Comparison of ENCODE assay signal across 11 cellular contexts in the genomic region with DNA sequence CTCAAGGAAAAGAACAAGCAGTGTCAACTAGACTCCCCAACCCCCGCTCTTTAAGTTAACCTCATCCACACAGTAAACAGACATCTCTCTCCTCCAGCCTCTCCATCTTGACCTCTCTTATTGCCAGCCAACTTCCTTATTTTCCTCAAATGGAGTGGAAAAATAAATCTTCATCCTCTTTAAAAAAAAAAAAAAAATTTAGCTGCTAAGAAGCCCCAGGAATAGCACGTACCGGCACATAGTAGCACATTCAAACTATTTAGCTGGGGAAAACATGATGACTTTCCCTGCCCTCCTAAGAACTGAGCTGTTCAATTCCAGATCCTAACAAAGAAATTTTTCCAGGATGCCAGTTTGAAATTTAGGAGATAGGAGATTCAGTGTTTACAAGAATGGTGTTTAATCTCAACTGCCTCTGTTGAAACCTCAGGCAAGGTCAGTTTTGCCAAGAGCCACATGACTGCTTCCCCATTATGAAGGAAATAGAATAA.
A peak's percentile ranks its signal among the peaks of the same experiment; 100 is the strongest.
DNase-seq lines count a peak whose midpoint lies in the region; ATAC-seq, FAIRE-seq and TF ChIP-seq lines count a peak whose summit lies in the region.
"Had no signal": no experiment of that assay in that cellular context is flagged by ENCODE, and none has a peak within 500 bp of the region (broad histone marks: within the 10 kb centered on the region; RNA-seq: fewer than 3 reads in every experiment).

No MANE protein-coding gene starts in this region.

- ATAC-seq in WTC11 (peak; percentile 43; the same call in 1 of the 2 replicates), foreskin keratinocyte (no peak), HG02759 (IDR thresholded peaks at IDR 0.05; ENCODE audit: unreplicated experiment) (no peak)

- H3F3A ChIP-seq in smooth muscle cell (ENCODE audit: low read depth) = peaks cover 36% of the 10 kb centered on the region

- intact Hi-C loops in CD4-positive, alpha-beta memory T cell (cut with micrococcal nuclease) = no loop called here

- TF ChIP-seq POLR2A in H54 (IDR thresholded peaks at IDR 0.05; ENCODE audit: low read depth, low read length) = no peak

- H3K9me2 ChIP-seq in hepatocyte (replicated peaks; ENCODE audit: insufficient read depth) = no peaks in the 10 kb centered on the region

- no peak overlapping the region for H3K27ac Mint-ChIP-seq in WTC11
- no peak overlapping the region for H3K27ac Mint-ChIP-seq in CD4-positive, alpha-beta memory T cell

- H3K36me3 ChIP-seq in hepatocyte (replicated peaks; ENCODE audit: insufficient read depth, low read depth) (no peaks in the 10 kb centered on the region), smooth muscle cell (ENCODE audit: low read depth) (no peaks in the 10 kb centered on the region)
- no peaks in the 10 kb centered on the region for H3K36me3 ChIP-seq in CD4-positive, alpha-beta memory T cell (ENCODE audit: insufficient read depth, low read length)

- peaks cover 5% of the 10 kb centered on the region for H3K4me1 Mint-ChIP-seq in WTC11
- H3K4me1 Mint-ChIP-seq in CD4-positive, alpha-beta memory T cell = peaks cover 3 to 19% (median 9%) of the 10 kb centered on the region in 4 donors

- no peak overlapping the region for H3K9ac ChIP-seq in smooth muscle cell (ENCODE audit: low read depth)

- peaks cover 70% of the 10 kb centered on the region for H3K79me2 ChIP-seq in hepatocyte
- peaks cover 52% of the 10 kb centered on the region for H3K79me2 ChIP-seq in smooth muscle cell (ENCODE audit: low read depth)

- H3K9me3 ChIP-seq in hepatocyte (ENCODE audit: low read depth) = no peaks in the 10 kb centered on the region
- H3K9me3 ChIP-seq in smooth muscle cell (replicated peaks; ENCODE audit: low read depth) = no peaks in the 10 kb centered on the region
- no peaks in the 10 kb centered on the region for H3K9me3 ChIP-seq in CD4-positive, alpha-beta memory T cell (ENCODE audit: control insufficient read depth in 1 of 2, low read length in 2 of 2)

- H3K4me3 ChIP-seq in hepatocyte = no peak overlapping the region
- no peak overlapping the region for H3K4me3 ChIP-seq in smooth muscle cell
- no peak overlapping the region for H3K4me3 ChIP-seq in CD4-positive, alpha-beta memory T cell (ENCODE audit: low read length in 2 of 2)

- H3K4me3 Mint-ChIP-seq in WTC11 = no peak overlapping the region
- H3K4me3 Mint-ChIP-seq in CD4-positive, alpha-beta memory T cell = no peak overlapping the region

- H2AFZ ChIP-seq in hepatocyte = no peak overlapping the region
- no peak overlapping the region for H2AFZ ChIP-seq in smooth muscle cell (ENCODE audit: low read depth)

- CTCF ChIA-PET in WTC11 (lab: Charles Lee) = interaction anchor here (1.0 to 1.1 kb wide), 2 partner anchors 108 to 114 kb away, joined by 3 read pairs; no protein-coding TSS in a partner anchor
- CTCF ChIA-PET in CD4-positive, alpha-beta memory T cell (lab: Charles Lee; ENCODE audit: partially characterized antibody) = no interaction called here

- H3K27ac ChIP-seq in hepatocyte (peak overlapping the region; percentile 11), smooth muscle cell (ENCODE audit: low read depth) (peak overlapping the region; percentile 92), foreskin keratinocyte (no peak overlapping the region)
- H3K27ac ChIP-seq in CD4-positive, alpha-beta memory T cell (ENCODE audit: low read depth, low read length) = no peak overlapping the region

- H3K9me3 Mint-ChIP-seq in WTC11 = peaks cover 4% of the 10 kb centered on the region
- peaks cover 0 to 3% (median 0%) of the 10 kb centered on the region in 8 donors for H3K9me3 Mint-ChIP-seq in CD4-positive, alpha-beta memory T cell

- TF ChIP-seq CTCF in WTC11 (IDR thresholded peaks at IDR 0.05) (no peak), hepatocyte (IDR thresholded peaks at IDR 0.05; ENCODE audit: poor library complexity) (no peak), smooth muscle cell (IDR thresholded peaks at IDR 0.05; ENCODE audit: borderline replicate concordance, insufficient read depth, poor library complexity, severe bottlenecking) (no peak), foreskin keratinocyte (conservative IDR thresholded peaks at IDR 0.05) (no peak)

- H3K4me1 ChIP-seq in hepatocyte (ENCODE audit: insufficient read depth) = peaks cover 3% of the 10 kb centered on the region
- H3K4me1 ChIP-seq in smooth muscle cell (ENCODE audit: low read depth) = peaks cover 24% of the 10 kb centered on the region
- H3K4me1 ChIP-seq in foreskin keratinocyte = peaks cover 19% of the 10 kb centered on the region
- peaks cover 9% of the 10 kb centered on the region for H3K4me1 ChIP-seq in CD4-positive, alpha-beta memory T cell (ENCODE audit: insufficient read depth, low read length)

- no peaks in the 10 kb centered on the region for H3K36me3 Mint-ChIP-seq in WTC11
- no peaks in the 10 kb centered on the region for H3K36me3 Mint-ChIP-seq in CD4-positive, alpha-beta memory T cell

- FAIRE-seq in H54 (lab: Jason Lieb, UNC) = peak; percentile 71
- FAIRE-seq: islet of Langerhans had no signal

- no peak overlapping the region for H3K4me2 ChIP-seq in hepatocyte
- peak overlapping the region; percentile 58 for H3K4me2 ChIP-seq in smooth muscle cell

- H3K27me3 Mint-ChIP-seq in WTC11 (ENCODE audit: low read depth) = no peaks in the 10 kb centered on the region
- peaks cover 2 to 4% of the 10 kb centered on the region in 2 donors for H3K27me3 Mint-ChIP-seq in CD4-positive, alpha-beta memory T cell

- 89% methylated on average over 3 of the region's 3 CpGs for WGBS in hepatocyte (ENCODE audit: low lambda C conversion rate, missing lambda C conversion rate)
- 51% methylated on average over 3 of the region's 3 CpGs for WGBS in smooth muscle cell (ENCODE audit: low lambda C conversion rate)

- POLR2A ChIA-PET in WTC11 (lab: Charles Lee) = interaction anchor here (0.5 kb wide), 1 partner anchor 55 kb away, joined by 3 read pairs; no protein-coding TSS in a partner anchor
- POLR2A ChIA-PET in CD4-positive, alpha-beta memory T cell (lab: Charles Lee; ENCODE audit: partially characterized antibody) = no interaction called here

- H3K27me3 ChIP-seq in hepatocyte (no peaks in the 10 kb centered on the region), smooth muscle cell (ENCODE audit: low read depth) (no peaks in the 10 kb centered on the region), foreskin keratinocyte (no peaks in the 10 kb centered on the region)
- H3K27me3 ChIP-seq in CD4-positive, alpha-beta memory T cell (ENCODE audit: insufficient read depth, low read length) = no peaks in the 10 kb centered on the region

- DNase-seq in H54 (ENCODE audit: insufficient read length, low spot score) (no peak), WTC11 (ENCODE audit: low spot score) (no peak), hepatocyte (ENCODE audit: low spot score) (no peak), smooth muscle cell (lab: John Stamatoyannopoulos, UW; ENCODE audit: unreplicated experiment) (no peak), A172 (ENCODE audit: low spot score) (no peak), foreskin keratinocyte (no peak)
- DNase-seq in CD4-positive, alpha-beta memory T cell = no peak
- DNase-seq: NK-92 treated with Interleukin-12 subunit alpha and Interleukin-12 subunit beta, amount 100 ng/mL, for 24 hours; nucleus accumbens had no signal

- no peaks in the 10 kb centered on the region for H4K20me1 ChIP-seq in hepatocyte (ENCODE audit: insufficient read depth, poor library complexity, severe bottlenecking)
- no peaks in the 10 kb centered on the region for H4K20me1 ChIP-seq in smooth muscle cell (ENCODE audit: low read depth)

TF ChIP-seq in WTC11, 78 proteins besides CTCF, POLR2A, EP300 and RAD21 (continues in another document):
- TF ChIP-seq CREB1 (CRISPR knock-in tag; IDR thresholded peaks at IDR 0.05) (no peak), CREM (CRISPR knock-in tag; IDR thresholded peaks at IDR 0.05) (no peak), JAZF1 (CRISPR knock-in tag; IDR thresholded peaks at IDR 0.05) (no peak), ETV6 (CRISPR knock-in tag; IDR thresholded peaks at IDR 0.05) (no peak), IRF2 (CRISPR knock-in tag; IDR thresholded peaks at IDR 0.05; ENCODE audit: borderline replicate concordance, low read depth) (no peak), SMAD4 (CRISPR knock-in tag; IDR thresholded peaks at IDR 0.05) (no peak)
- TF ChIP-seq, protein P1, sequence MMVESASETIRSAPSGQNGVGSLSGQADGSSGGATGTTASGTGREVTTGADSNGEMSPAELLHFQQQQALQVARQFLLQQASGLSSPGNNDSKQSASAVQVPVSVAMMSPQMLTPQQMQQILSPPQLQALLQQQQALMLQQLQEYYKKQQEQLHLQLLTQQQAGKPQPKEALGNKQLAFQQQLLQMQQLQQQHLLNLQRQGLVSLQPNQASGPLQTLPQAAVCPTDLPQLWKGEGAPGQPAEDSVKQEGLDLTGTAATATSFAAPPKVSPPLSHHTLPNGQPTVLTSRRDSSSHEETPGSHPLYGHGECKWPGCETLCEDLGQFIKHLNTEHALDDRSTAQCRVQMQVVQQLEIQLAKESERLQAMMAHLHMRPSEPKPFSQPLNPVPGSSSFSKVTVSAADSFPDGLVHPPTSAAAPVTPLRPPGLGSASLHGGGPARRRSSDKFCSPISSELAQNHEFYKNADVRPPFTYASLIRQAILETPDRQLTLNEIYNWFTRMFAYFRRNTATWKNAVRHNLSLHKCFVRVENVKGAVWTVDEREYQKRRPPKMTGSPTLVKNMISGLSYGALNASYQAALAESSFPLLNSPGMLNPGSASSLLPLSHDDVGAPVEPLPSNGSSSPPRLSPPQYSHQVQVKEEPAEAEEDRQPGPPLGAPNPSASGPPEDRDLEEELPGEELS (CRISPR knock-in tag; IDR thresholded peaks at IDR 0.05) = no peak
- TF ChIP-seq, protein P2, sequence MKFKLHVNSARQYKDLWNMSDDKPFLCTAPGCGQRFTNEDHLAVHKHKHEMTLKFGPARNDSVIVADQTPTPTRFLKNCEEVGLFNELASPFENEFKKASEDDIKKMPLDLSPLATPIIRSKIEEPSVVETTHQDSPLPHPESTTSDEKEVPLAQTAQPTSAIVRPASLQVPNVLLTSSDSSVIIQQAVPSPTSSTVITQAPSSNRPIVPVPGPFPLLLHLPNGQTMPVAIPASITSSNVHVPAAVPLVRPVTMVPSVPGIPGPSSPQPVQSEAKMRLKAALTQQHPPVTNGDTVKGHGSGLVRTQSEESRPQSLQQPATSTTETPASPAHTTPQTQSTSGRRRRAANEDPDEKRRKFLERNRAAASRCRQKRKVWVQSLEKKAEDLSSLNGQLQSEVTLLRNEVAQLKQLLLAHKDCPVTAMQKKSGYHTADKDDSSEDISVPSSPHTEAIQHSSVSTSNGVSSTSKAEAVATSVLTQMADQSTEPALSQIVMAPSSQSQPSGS (CRISPR knock-in tag; IDR thresholded peaks at IDR 0.05; ENCODE audit: borderline replicate concordance, low read depth) = no peak
- TF ChIP-seq, protein P3, sequence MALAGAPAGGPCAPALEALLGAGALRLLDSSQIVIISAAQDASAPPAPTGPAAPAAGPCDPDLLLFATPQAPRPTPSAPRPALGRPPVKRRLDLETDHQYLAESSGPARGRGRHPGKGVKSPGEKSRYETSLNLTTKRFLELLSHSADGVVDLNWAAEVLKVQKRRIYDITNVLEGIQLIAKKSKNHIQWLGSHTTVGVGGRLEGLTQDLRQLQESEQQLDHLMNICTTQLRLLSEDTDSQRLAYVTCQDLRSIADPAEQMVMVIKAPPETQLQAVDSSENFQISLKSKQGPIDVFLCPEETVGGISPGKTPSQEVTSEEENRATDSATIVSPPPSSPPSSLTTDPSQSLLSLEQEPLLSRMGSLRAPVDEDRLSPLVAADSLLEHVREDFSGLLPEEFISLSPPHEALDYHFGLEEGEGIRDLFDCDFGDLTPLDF (CRISPR knock-in tag; IDR thresholded peaks at IDR 0.05) = no peak

Comparison
In these comparisons a context has a peak if more than half of its experiments do, and no peak if none do; other contexts are left out.
1. H3K27ac ChIP-seq: peak in hepatocyte (single experiment) and smooth muscle cell (single experiment); none in foreskin keratinocyte (single experiment) and CD4-positive, alpha-beta memory T cell (single experiment).